ENCODE assay signal across 1 cellular context in genomic region chr2:47653909-47654789, GRCh38.
TF ChIP-seq lines count a peak whose summit lies in the region.

No MANE protein-coding gene starts in this region.

TF ChIP-seq in GM12878, 131 proteins besides CTCF, POLR2A, EP300 and RAD21 (continued from another document):
- no peak for TF ChIP-seq ZBTB4 (CRISPR knock-in tag; IDR thresholded peaks at IDR 0.05)
- no peak for TF ChIP-seq NR2C2 (IDR thresholded peaks at IDR 0.05; ENCODE audit: borderline replicate concordance, control insufficient read depth, insufficient read length, low read depth)
- TF ChIP-seq TBL1XR1 (IDR thresholded peaks at IDR 0.05; ENCODE audit: low read depth, low read length): no peak
- no peak for TF ChIP-seq BCL3 (IDR thresholded peaks at IDR 0.05; ENCODE audit: borderline replicate concordance, insufficient read depth, low read depth, low read length, poor library complexity, severe bottlenecking)
- TF ChIP-seq HDAC6 (IDR thresholded peaks at IDR 0.05; ENCODE audit: unreplicated experiment): no peak
- TF ChIP-seq NR2F1 (conservative IDR thresholded peaks at IDR 0.05): no peak; the same call in 1 of the 2 replicates
- TF ChIP-seq, protein P1, sequence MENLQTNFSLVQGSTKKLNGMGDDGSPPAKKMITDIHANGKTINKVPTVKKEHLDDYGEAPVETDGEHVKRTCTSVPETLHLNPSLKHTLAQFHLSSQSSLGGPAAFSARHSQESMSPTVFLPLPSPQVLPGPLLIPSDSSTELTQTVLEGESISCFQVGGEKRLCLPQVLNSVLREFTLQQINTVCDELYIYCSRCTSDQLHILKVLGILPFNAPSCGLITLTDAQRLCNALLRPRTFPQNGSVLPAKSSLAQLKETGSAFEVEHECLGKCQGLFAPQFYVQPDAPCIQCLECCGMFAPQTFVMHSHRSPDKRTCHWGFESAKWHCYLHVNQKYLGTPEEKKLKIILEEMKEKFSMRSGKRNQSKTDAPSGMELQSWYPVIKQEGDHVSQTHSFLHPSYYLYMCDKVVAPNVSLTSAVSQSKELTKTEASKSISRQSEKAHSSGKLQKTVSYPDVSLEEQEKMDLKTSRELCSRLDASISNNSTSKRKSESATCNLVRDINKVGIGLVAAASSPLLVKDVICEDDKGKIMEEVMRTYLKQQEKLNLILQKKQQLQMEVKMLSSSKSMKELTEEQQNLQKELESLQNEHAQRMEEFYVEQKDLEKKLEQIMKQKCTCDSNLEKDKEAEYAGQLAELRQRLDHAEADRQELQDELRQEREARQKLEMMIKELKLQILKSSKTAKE (IDR thresholded peaks at IDR 0.05; ENCODE audit: low read depth, poor library complexity, severe bottlenecking): no peak
- TF ChIP-seq E4F1 (IDR thresholded peaks at IDR 0.05; ENCODE audit: borderline replicate concordance, partially characterized antibody): no peak
- peak; percentile 32; the same call in 1 of the 2 replicates for TF ChIP-seq EED (IDR thresholded peaks at IDR 0.05; ENCODE audit: low read depth)
- no peak for TF ChIP-seq JUND (IDR thresholded peaks at IDR 0.05; ENCODE audit: low read depth, low read length)
- no peak for TF ChIP-seq PAX8 (IDR thresholded peaks at IDR 0.05)
- no peak for TF ChIP-seq REST (IDR thresholded peaks at IDR 0.05; ENCODE audit: low read depth, low read length)
- TF ChIP-seq, protein P2, sequence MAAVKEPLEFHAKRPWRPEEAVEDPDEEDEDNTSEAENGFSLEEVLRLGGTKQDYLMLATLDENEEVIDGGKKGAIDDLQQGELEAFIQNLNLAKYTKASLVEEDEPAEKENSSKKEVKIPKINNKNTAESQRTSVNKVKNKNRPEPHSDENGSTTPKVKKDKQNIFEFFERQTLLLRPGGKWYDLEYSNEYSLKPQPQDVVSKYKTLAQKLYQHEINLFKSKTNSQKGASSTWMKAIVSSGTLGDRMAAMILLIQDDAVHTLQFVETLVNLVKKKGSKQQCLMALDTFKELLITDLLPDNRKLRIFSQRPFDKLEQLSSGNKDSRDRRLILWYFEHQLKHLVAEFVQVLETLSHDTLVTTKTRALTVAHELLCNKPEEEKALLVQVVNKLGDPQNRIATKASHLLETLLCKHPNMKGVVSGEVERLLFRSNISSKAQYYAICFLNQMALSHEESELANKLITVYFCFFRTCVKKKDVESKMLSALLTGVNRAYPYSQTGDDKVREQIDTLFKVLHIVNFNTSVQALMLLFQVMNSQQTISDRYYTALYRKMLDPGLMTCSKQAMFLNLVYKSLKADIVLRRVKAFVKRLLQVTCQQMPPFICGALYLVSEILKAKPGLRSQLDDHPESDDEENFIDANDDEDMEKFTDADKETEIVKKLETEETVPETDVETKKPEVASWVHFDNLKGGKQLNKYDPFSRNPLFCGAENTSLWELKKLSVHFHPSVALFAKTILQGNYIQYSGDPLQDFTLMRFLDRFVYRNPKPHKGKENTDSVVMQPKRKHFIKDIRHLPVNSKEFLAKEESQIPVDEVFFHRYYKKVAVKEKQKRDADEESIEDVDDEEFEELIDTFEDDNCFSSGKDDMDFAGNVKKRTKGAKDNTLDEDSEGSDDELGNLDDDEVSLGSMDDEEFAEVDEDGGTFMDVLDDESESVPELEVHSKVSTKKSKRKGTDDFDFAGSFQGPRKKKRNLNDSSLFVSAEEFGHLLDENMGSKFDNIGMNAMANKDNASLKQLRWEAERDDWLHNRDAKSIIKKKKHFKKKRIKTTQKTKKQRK (IDR thresholded peaks at IDR 0.05; ENCODE audit: low read depth, low read length): no peak
- no peak for TF ChIP-seq CBFB (IDR thresholded peaks at IDR 0.05; ENCODE audit: low read depth)
- TF ChIP-seq MAX (IDR thresholded peaks at IDR 0.05; ENCODE audit: low read depth, low read length): no peak
